In the genomic region with DNA sequence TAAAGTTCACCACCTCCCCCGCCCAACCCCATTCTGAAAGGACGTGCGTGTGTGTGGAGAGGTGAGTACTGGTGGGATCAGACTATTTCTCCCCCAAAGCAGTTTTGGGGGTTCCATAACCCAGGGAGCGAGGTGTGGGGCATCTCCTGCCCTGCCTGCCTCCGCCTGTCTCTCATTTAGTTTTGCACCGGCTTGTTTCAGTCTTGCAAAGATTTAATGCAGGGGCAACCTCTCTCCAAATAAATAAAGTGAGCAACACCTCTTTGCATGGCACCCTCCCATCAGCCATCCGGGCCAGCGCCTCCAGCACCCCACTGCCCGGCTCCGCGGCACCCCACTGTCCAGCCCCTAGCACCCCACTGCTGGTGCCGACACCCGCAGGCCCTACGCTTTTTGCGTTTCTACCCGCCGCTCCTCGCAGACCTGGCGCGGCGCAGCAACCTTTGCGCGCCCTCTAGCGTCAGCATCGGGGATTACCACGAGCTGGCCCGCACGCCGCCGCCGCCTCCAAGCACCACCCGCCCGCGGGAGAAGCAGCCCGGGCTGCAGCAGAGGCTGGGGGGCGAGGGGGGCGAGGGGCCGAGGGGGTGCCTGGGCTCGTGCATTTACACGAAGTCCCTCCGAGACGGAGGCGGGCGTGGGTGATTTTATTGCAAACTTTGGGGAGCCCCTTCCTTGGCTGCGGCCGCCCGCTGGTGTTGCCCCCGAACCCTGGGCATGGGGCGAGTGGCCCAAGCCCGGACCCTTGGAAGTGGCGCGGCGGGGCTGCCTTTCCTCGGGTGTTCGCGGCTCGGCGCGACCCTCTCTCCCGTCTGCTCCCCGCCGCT, we compare ENCODE assay signal across 8 cellular contexts. TPM values are rescaled to one million over a fixed set of nuclear protein-coding genes. Genes with fewer than 3 reads are reported as not detected.
DNase-seq lines count a peak whose midpoint lies in the region; ATAC-seq and TF ChIP-seq lines count a peak whose summit lies in the region.

No MANE protein-coding gene starts in this region.

- TF ChIP-seq CTCF in GM10266 (IDR thresholded peaks at IDR 0.05; ENCODE audit: control insufficient read depth, insufficient read depth, low read depth, missing control alignments): peak; percentile 99
- TF ChIP-seq CTCF in endodermal cell (conservative IDR thresholded peaks at IDR 0.05): peak; percentile 95

- H3K4me3 Mint-ChIP-seq in endodermal cell: peak overlapping the region; percentile 54

- DNase-seq in GM10266 (ENCODE audit: extremely low spot score): peak; percentile 80
- DNase-seq in NCI-H345 (lab: John Stamatoyannopoulos, UW): peak; percentile 75
- peak; percentile 39 to 78 (median 73) for DNase-seq in activated CD8-positive, alpha-beta memory T cell treated with anti-CD3 and anti-CD28 coated beads for 48 hours (ENCODE audit: low read depth in 2 of 3, low spot score in 2 of 3)
- peak; percentile 89 for DNase-seq in endodermal cell
- DNase-seq in midbrain (lab: John Stamatoyannopoulos, UW): peak; percentile 61
- peak; percentile 45 to 48 for DNase-seq in stimulated activated CD8-positive, alpha-beta memory T cell treated with anti-CD3 and anti-CD28 coated beads, Interleukin-2, amount 100 ng/mL, for 1 hour (ENCODE audit: low read depth in 2 of 2)
- no peak for DNase-seq in NK-92 (lab: John Stamatoyannopoulos, UW; ENCODE audit: unreplicated experiment)

- peak overlapping the region; percentile 76 for H3K4me3 ChIP-seq in endodermal cell (ENCODE audit: low read length)

- no peak overlapping the region for H3K27ac ChIP-seq in endodermal cell (ENCODE audit: low read depth, low read length)

- peaks cover 48% of the 10 kb centered on the region for H3K27me3 ChIP-seq in endodermal cell (ENCODE audit: control insufficient read depth, insufficient read depth, low read length, poor library complexity, severe bottlenecking)

- ATAC-seq in HG02642 (IDR thresholded peaks at IDR 0.05; ENCODE audit: poor library complexity, unreplicated experiment): peak; percentile 81

- H3K4me1 ChIP-seq in endodermal cell (ENCODE audit: control insufficient read depth, insufficient read depth, low read length): peaks cover 4% of the 10 kb centered on the region

- no peak overlapping the region for H3K9ac ChIP-seq in endodermal cell (ENCODE audit: extremely low read depth, low read length, poor library complexity, severe bottlenecking)

- H3K27ac Mint-ChIP-seq in endodermal cell: no peak overlapping the region

- 11 to 27% methylated on average over 29 to 61 of the region's 62 CpGs for WGBS in endodermal cell (ENCODE audit: insufficient coverage in 1 of 2, insufficient read length in 1 of 2), 2 experiments

- no peaks in the 10 kb centered on the region for H3K36me3 ChIP-seq in endodermal cell (ENCODE audit: control insufficient read depth, insufficient read depth, low read length)

- H3K9me3 ChIP-seq in endodermal cell (ENCODE audit: control insufficient read depth, low read length): no peaks in the 10 kb centered on the region

- no peaks in the 10 kb centered on the region for H3K36me3 Mint-ChIP-seq in endodermal cell (ENCODE audit: low read depth)

- H3K9me3 Mint-ChIP-seq in endodermal cell: peaks cover 5% of the 10 kb centered on the region

- peaks cover 54% of the 10 kb centered on the region for H3K27me3 Mint-ChIP-seq in endodermal cell (ENCODE audit: insufficient read depth)

- peaks cover 21% of the 10 kb centered on the region for H3K4me1 Mint-ChIP-seq in endodermal cell

RNA-seq across cellular contexts. Expression of gene VRK1, which starts 55.8 kb away (rescaled TPM):
- 10 to 100 TPM; 39.1 to 54.9 TPM for total RNA-seq in endodermal cell
- polyA plus RNA-seq in endodermal cell (2013, experiment 1 of 2): 51.2 TPM
- polyA plus RNA-seq in endodermal cell (2013, experiment 2 of 2): 54.0 TPM
